In genomic region chr16:90106269-90106668, GRCh38 we compare ENCODE assay signal across 11 cellular contexts. TPM values are rescaled to one million over a fixed set of nuclear protein-coding genes. Genes with fewer than 3 reads are reported as not detected.
DNase-seq lines count a peak whose midpoint lies in the region; ATAC-seq and TF ChIP-seq lines count a peak whose summit lies in the region.
"Not testable (repeated sequence)": the region's sequence is repeated elsewhere in the genome, so short reads cannot be mapped to it uniquely, and the experiment has no call there.
"Had no signal": no experiment of that assay in that cellular context is flagged by ENCODE, and none has a peak within 500 bp of the region (broad histone marks: within the 10 kb centered on the region; RNA-seq: fewer than 3 reads in every experiment).

No MANE protein-coding gene starts in this region.

- H2AFZ ChIP-seq in HCT116 (ENCODE audit: low read depth, low read length, poor library complexity, severe bottlenecking); osteoblast (ENCODE audit: low read length): not testable (repeated sequence)

- H3K9me3 Mint-ChIP-seq in CD4-positive, alpha-beta T cell; chondrocyte (ENCODE audit: low read depth): not testable (repeated sequence)

- not testable (repeated sequence) for H3K36me3 Mint-ChIP-seq in CD4-positive, alpha-beta T cell (ENCODE audit: low read depth); chondrocyte (ENCODE audit: low read depth)

- H3K27me3 Mint-ChIP-seq in CD4-positive, alpha-beta T cell: not testable (repeated sequence)
- H3K27me3 Mint-ChIP-seq in chondrocyte (ENCODE audit: low read depth): peaks cover 12% of the 10 kb centered on the region

- RAD21 ChIA-PET in HCT116 (lab: Charles Lee; ENCODE audit: low non-redundant PET in 1 of 2, low total read pairs in 2 of 2, uncharacterized antibody in 2 of 2, unreplicated experiment in 2 of 2): not testable (repeated sequence)

- not testable (repeated sequence) for H3K9me3 ChIP-seq in CD4-positive, alpha-beta T cell (ENCODE audit: control insufficient read depth, low read length); HCT116 (ENCODE audit: control insufficient read depth in 1 of 2, insufficient read depth in 1 of 2, low read depth in 1 of 2, low read length in 2 of 2); osteoblast (ENCODE audit: low read depth, low read length)

- peak; percentile 95 for ATAC-seq in CD4-positive, alpha-beta T cell (ENCODE audit: poor library complexity)
- ATAC-seq in HCT116: peak; percentile 97

- H3K4me2 ChIP-seq in HCT116 (ENCODE audit: low read length); osteoblast (ENCODE audit: insufficient read depth, low read length): not testable (repeated sequence)

- H3K9ac ChIP-seq in HCT116 (ENCODE audit: low read length): not testable (repeated sequence)

- DNase-seq in CD4-positive, alpha-beta T cell: peak; percentile 6 to 81 (median 59)
- DNase-seq in HCT116 (ENCODE audit: low read depth, low spot score) (peak; percentile 34), RWPE1 (ENCODE audit: low spot score) (peak; percentile 61), activated T-cell treated with anti-CD3 and anti-CD28 coated beads for 24 hours (ENCODE audit: low read depth) (peak; percentile 23), islet precursor cell (peak; percentile 65)
- not testable (repeated sequence) for DNase-seq in chondrocyte (ENCODE audit: low spot score); osteoblast (ENCODE audit: insufficient read length, low spot score, missing footprints)
- DNase-seq in stimulated activated CD8-positive, alpha-beta memory T cell treated with anti-CD3 and anti-CD28 coated beads, Interleukin-2, amount 100 ng/mL, for 1 hour (ENCODE audit: low read depth in 2 of 2): peak; percentile 13 to 25

- H3K4me3 Mint-ChIP-seq in CD4-positive, alpha-beta T cell: peak overlapping the region; percentile 51
- not testable (repeated sequence) for H3K4me3 Mint-ChIP-seq in chondrocyte (ENCODE audit: unreplicated experiment)

- not testable (repeated sequence) for TF ChIP-seq POLR2A in HCT116 (IDR thresholded peaks at IDR 0.05; ENCODE audit: borderline replicate concordance, extremely low read depth, insufficient read depth, insufficient read length)

- H3K27me3 ChIP-seq in CD4-positive, alpha-beta T cell (ENCODE audit: control insufficient read depth, insufficient read depth, low read length); HCT116 (ENCODE audit: insufficient read depth, low read length); osteoblast (ENCODE audit: insufficient read depth, low read length): not testable (repeated sequence)

- H3K27ac Mint-ChIP-seq in CD4-positive, alpha-beta T cell: peak overlapping the region; percentile 77
- not testable (repeated sequence) for H3K27ac Mint-ChIP-seq in chondrocyte (ENCODE audit: unreplicated experiment)

- CTCF ChIA-PET in CD4-positive, alpha-beta T cell (lab: Charles Lee); HCT116 (lab: Charles Lee): not testable (repeated sequence)
- CTCF ChIA-PET in RWPE1 (lab: Yijun Ruan, JAX): interaction anchor here (1.2 kb wide), 1 partner anchor 24 kb away, joined by 6 read pairs; no protein-coding TSS in a partner anchor

- H3K27ac ChIP-seq in CD4-positive, alpha-beta T cell (ENCODE audit: low read depth, low read length); HCT116 (ENCODE audit: low read depth, low read length); osteoblast (ENCODE audit: low read depth, low read length): not testable (repeated sequence)
- H3K27ac ChIP-seq in RWPE1: peak overlapping the region; percentile 51

- not testable (repeated sequence) for H3K9me2 ChIP-seq in HCT116 (ENCODE audit: insufficient read depth)

- TF ChIP-seq RAD21 in HCT116 (IDR thresholded peaks at IDR 0.05; ENCODE audit: low read depth): not testable (repeated sequence)

- POLR2A ChIA-PET in CD4-positive, alpha-beta T cell (lab: Charles Lee); HCT116 (lab: Charles Lee); RWPE1 (lab: Yijun Ruan, JAX; ENCODE audit: low non-redundant PET): not testable (repeated sequence)

- not testable (repeated sequence) for BruUV-seq in HCT116 (replicated peaks; lab: Mats Ljungman, UMichigan)

- not testable (repeated sequence) for H3K4me3 ChIP-seq in HCT116 (replicated peaks in 1 of 2; ENCODE audit: low read depth in 1 of 2, low read length in 2 of 2)
- peak overlapping the region; percentile 45 for H3K4me3 ChIP-seq in osteoblast (ENCODE audit: insufficient read depth, low read length)

- H3K36me3 ChIP-seq in HCT116 (ENCODE audit: control insufficient read depth in 1 of 2, insufficient read depth in 2 of 2, low read length in 2 of 2); osteoblast (ENCODE audit: insufficient read depth, low read length): not testable (repeated sequence)

- TF ChIP-seq CTCF in CD4-positive, alpha-beta T cell (IDR thresholded peaks at IDR 0.05): peak; percentile 48
- peak; percentile 35 to 56 (median 44) for TF ChIP-seq CTCF in HCT116 (IDR thresholded peaks at IDR 0.05 in 2 of 3, conservative IDR thresholded peaks at IDR 0.05 in 1 of 3; ENCODE audit: borderline replicate concordance in 1 of 3, insufficient read depth in 1 of 3, low read depth in 2 of 3, low read length in 2 of 3)
- peak; percentile 68 for TF ChIP-seq CTCF in RWPE1 (conservative IDR thresholded peaks at IDR 0.05; ENCODE audit: low read depth)
- peak; percentile 66 for TF ChIP-seq CTCF in chondrocyte (IDR thresholded peaks at IDR 0.05)
- not testable (repeated sequence) for TF ChIP-seq CTCF in osteoblast (IDR thresholded peaks at IDR 0.05; ENCODE audit: extremely low read depth, low read depth, low read length)

- intact Hi-C loops in CD4-positive, alpha-beta T cell (cut with DNase I, micrococcal nuclease); HCT116 (cut with micrococcal nuclease): not testable (repeated sequence)

- not testable (repeated sequence) for H3K4me1 Mint-ChIP-seq in CD4-positive, alpha-beta T cell (ENCODE audit: low read depth); chondrocyte (ENCODE audit: low read depth)

- H3K4me1 ChIP-seq in HCT116 (ENCODE audit: control insufficient read depth in 1 of 2, insufficient read depth in 2 of 2, low read length in 2 of 2); osteoblast (ENCODE audit: insufficient read depth, low read length): not testable (repeated sequence)

- not testable (repeated sequence) for H3K79me2 ChIP-seq in HCT116 (ENCODE audit: insufficient read depth, low read length); osteoblast (ENCODE audit: insufficient read depth, low read length)

- H4K20me1 ChIP-seq in HCT116 (ENCODE audit: insufficient read depth); osteoblast (ENCODE audit: insufficient read depth, low read length): not testable (repeated sequence)

RNA-seq across cellular contexts. Expression of gene PRDM7, which starts 29.1 kb away (rescaled TPM):
- total RNA-seq in CD4-positive, alpha-beta T cell: not detected
- total RNA-seq in HCT116 (2021; ENCODE audit: unreplicated experiment): 0.07 TPM
- polyA plus RNA-seq in HCT116 (2012): 0.05 and 0.10 TPM in 2 replicates
- total RNA-seq in chondrocyte: not detected in 3 replicates
- total RNA-seq in osteoblast: not detected in 2 replicates
- total RNA-seq: ascending aorta, right atrium auricular region, transverse colon had no signal
